22 cellular contexts compared by ENCODE assay signal in genomic region chr12:106975098-106975497, GRCh38. TPM values are rescaled to one million over a fixed set of nuclear protein-coding genes. Genes with fewer than 3 reads are reported as not detected.
DNase-seq lines count a peak whose midpoint lies in the region; ATAC-seq and TF ChIP-seq lines count a peak whose summit lies in the region.
"Had no signal": no experiment of that assay in that cellular context is flagged by ENCODE, and none has a peak within 500 bp of the region (broad histone marks: within the 10 kb centered on the region; RNA-seq: fewer than 3 reads in every experiment).

No MANE protein-coding gene starts in this region.

- WGBS in hepatocyte (ENCODE audit: low lambda C conversion rate, missing lambda C conversion rate): 90% methylated on average over 8 of the region's 8 CpGs
- 81% methylated on average over 8 of the region's 8 CpGs for WGBS in smooth muscle cell (ENCODE audit: low lambda C conversion rate)

- H3F3A ChIP-seq in OCI-LY1 (ENCODE audit: insufficient read depth, low read length) (no peaks in the 10 kb centered on the region), smooth muscle cell (ENCODE audit: low read depth) (peaks cover 50% of the 10 kb centered on the region)

- ATAC-seq in activated naive CD8-positive, alpha-beta T cell treated with anti-CD3 and anti-CD28 coated beads, Interleukin-2, amount 50 U/mL, for 24 hours: no peak
- ATAC-seq in GM21529 (IDR thresholded peaks at IDR 0.05; ENCODE audit: unreplicated experiment): no peak
- ATAC-seq: stimulated activated naive CD8-positive, alpha-beta T cell treated with anti-CD3 and anti-CD28 coated beads, Interleukin-15, amount 100 ng/mL, for 72 hours had no signal

- H3K4me1 Mint-ChIP-seq in activated naive CD8-positive, alpha-beta T cell treated with anti-CD3 and anti-CD28 coated beads, Interleukin-2, amount 50 U/mL, for 24 hours: peaks cover 27% of the 10 kb centered on the region
- peaks cover 23% of the 10 kb centered on the region for H3K4me1 Mint-ChIP-seq in activated naive CD8-positive, alpha-beta T cell treated with anti-CD3 and anti-CD28 coated beads for 36 hours
- H3K4me1 Mint-ChIP-seq: activated CD4-positive, alpha-beta T cell treated with anti-CD3 and anti-CD28 coated beads, Interleukin-2, amount 10 ng/mL, durations not matched to agents 7 days and 5 days had no signal

- peaks cover 29% of the 10 kb centered on the region for H3K36me3 Mint-ChIP-seq in activated naive CD8-positive, alpha-beta T cell treated with anti-CD3 and anti-CD28 coated beads, Interleukin-2, amount 50 U/mL, for 24 hours (ENCODE audit: low read depth)
- peaks cover 20% of the 10 kb centered on the region for H3K36me3 Mint-ChIP-seq in activated naive CD8-positive, alpha-beta T cell treated with anti-CD3 and anti-CD28 coated beads for 36 hours

- no peaks in the 10 kb centered on the region for H3K9me3 Mint-ChIP-seq in activated naive CD8-positive, alpha-beta T cell treated with anti-CD3 and anti-CD28 coated beads, Interleukin-2, amount 50 U/mL, for 24 hours
- no peaks in the 10 kb centered on the region for H3K9me3 Mint-ChIP-seq in activated naive CD8-positive, alpha-beta T cell treated with anti-CD3 and anti-CD28 coated beads for 36 hours
- H3K9me3 Mint-ChIP-seq: activated CD4-positive, alpha-beta T cell treated with anti-CD3 and anti-CD28 coated beads, Interleukin-2, amount 10 ng/mL, durations not matched to agents 7 days and 5 days; neural progenitor cell; stimulated activated naive CD8-positive, alpha-beta T cell treated with anti-CD3 and anti-CD28 coated beads, Interleukin-15, amount 100 ng/mL, for 72 hours had no signal

- H3K9me3 ChIP-seq in OCI-LY1 (ENCODE audit: low read length) (no peaks in the 10 kb centered on the region), hepatocyte (ENCODE audit: low read depth) (no peaks in the 10 kb centered on the region), smooth muscle cell (replicated peaks; ENCODE audit: low read depth) (no peaks in the 10 kb centered on the region), vagina (no peaks in the 10 kb centered on the region)
- H3K9me3 ChIP-seq: adrenal gland, HAP-1, SJCRH30, tibial nerve had no signal

- H3K9ac ChIP-seq in OCI-LY1 (ENCODE audit: low read length) (no peak overlapping the region), smooth muscle cell (ENCODE audit: low read depth) (no peak overlapping the region)
- H3K9ac ChIP-seq: neural progenitor cell had no signal

- intact Hi-C loops in vagina (cut with DNase I): no loop called here

- no peaks in the 10 kb centered on the region for H4K20me1 ChIP-seq in OCI-LY1 (ENCODE audit: insufficient read depth, low read length)
- H4K20me1 ChIP-seq in hepatocyte (ENCODE audit: insufficient read depth, poor library complexity, severe bottlenecking): peaks cover 30% of the 10 kb centered on the region
- peaks cover 99% of the 10 kb centered on the region for H4K20me1 ChIP-seq in smooth muscle cell (ENCODE audit: low read depth)

- no peaks in the 10 kb centered on the region for H3K27me3 Mint-ChIP-seq in activated naive CD8-positive, alpha-beta T cell treated with anti-CD3 and anti-CD28 coated beads, Interleukin-2, amount 50 U/mL, for 24 hours
- H3K27me3 Mint-ChIP-seq in activated naive CD8-positive, alpha-beta T cell treated with anti-CD3 and anti-CD28 coated beads for 36 hours: no peaks in the 10 kb centered on the region
- H3K27me3 Mint-ChIP-seq: activated CD4-positive, alpha-beta T cell treated with anti-CD3 and anti-CD28 coated beads, Interleukin-2, amount 10 ng/mL, durations not matched to agents 7 days and 5 days; stimulated activated naive CD8-positive, alpha-beta T cell treated with anti-CD3 and anti-CD28 coated beads, Interleukin-15, amount 100 ng/mL, for 72 hours had no signal

- H3K9me2 ChIP-seq in OCI-LY1 (ENCODE audit: low read depth, low read length) (no peaks in the 10 kb centered on the region), hepatocyte (replicated peaks; ENCODE audit: insufficient read depth) (no peaks in the 10 kb centered on the region)

- no peak for DNase-seq in activated naive CD8-positive, alpha-beta T cell treated with anti-CD3 and anti-CD28 coated beads, Interleukin-2, amount 50 U/mL, for 24 hours
- no peak for DNase-seq in activated naive CD8-positive, alpha-beta T cell treated with anti-CD3 and anti-CD28 coated beads for 36 hours
- DNase-seq in hepatocyte (ENCODE audit: low spot score) (no peak), smooth muscle cell (lab: John Stamatoyannopoulos, UW; ENCODE audit: unreplicated experiment) (no peak), vagina (ENCODE audit: extremely low spot score in 2 of 2) (no peak), medulla oblongata (ENCODE audit: extremely low spot score) (no peak)
- DNase-seq: activated CD4-positive, alpha-beta T cell treated with anti-CD3 and anti-CD28 coated beads, Interleukin-2, amount 10 ng/mL, durations not matched to agents 7 days and 5 days; activated effector memory CD4-positive, alpha-beta T cell treated with anti-CD3 and anti-CD28 coated beads, Interleukin-2, amount 50 U/mL, for 16 hours; adrenal gland; cortex of kidney; IMR-90; NCI-H1105 treated with DMSO at 0.1 percent for 48 hours; NCI-H226; SJCRH30; small intestine; stimulated activated CD4-positive, alpha-beta T cell treated with anti-CD3 and anti-CD28 coated beads, Interleukin-4, amount 100 ng/mL, for 24 hours; stimulated activated naive CD8-positive, alpha-beta T cell treated with anti-CD3 and anti-CD28 coated beads, Interleukin-15, amount 100 ng/mL, for 72 hours had no signal

- H3K4me2 ChIP-seq in OCI-LY1 (ENCODE audit: low read length) (no peak overlapping the region), hepatocyte (no peak overlapping the region), smooth muscle cell (no peak overlapping the region)
- H3K4me2 ChIP-seq: neural progenitor cell had no signal

- H3K4me3 ChIP-seq in OCI-LY1 (ENCODE audit: low read depth, low read length, poor library complexity, severe bottlenecking) (no peak overlapping the region), hepatocyte (no peak overlapping the region), smooth muscle cell (no peak overlapping the region), vagina (no peak overlapping the region)
- H3K4me3 ChIP-seq: adrenal gland, HAP-1, neural progenitor cell, SJCRH30, tibial nerve had no signal

- H3K4me3 Mint-ChIP-seq in activated naive CD8-positive, alpha-beta T cell treated with anti-CD3 and anti-CD28 coated beads, Interleukin-2, amount 50 U/mL, for 24 hours: no peak overlapping the region
- H3K4me3 Mint-ChIP-seq in activated naive CD8-positive, alpha-beta T cell treated with anti-CD3 and anti-CD28 coated beads for 36 hours: no peak overlapping the region
- H3K4me3 Mint-ChIP-seq: activated CD4-positive, alpha-beta T cell treated with anti-CD3 and anti-CD28 coated beads, Interleukin-2, amount 10 ng/mL, durations not matched to agents 7 days and 5 days; neural progenitor cell; stimulated activated naive CD8-positive, alpha-beta T cell treated with anti-CD3 and anti-CD28 coated beads, Interleukin-15, amount 100 ng/mL, for 72 hours had no signal

- peaks cover 18% of the 10 kb centered on the region for H3K4me1 ChIP-seq in OCI-LY1 (ENCODE audit: insufficient read depth, low read length, severe bottlenecking)
- peaks cover 58% of the 10 kb centered on the region for H3K4me1 ChIP-seq in hepatocyte (ENCODE audit: insufficient read depth)
- H3K4me1 ChIP-seq in smooth muscle cell (ENCODE audit: low read depth): no peaks in the 10 kb centered on the region
- peaks cover 48% of the 10 kb centered on the region for H3K4me1 ChIP-seq in vagina
- H3K4me1 ChIP-seq: neural progenitor cell had no signal

- H2AFZ ChIP-seq in OCI-LY1 (ENCODE audit: low read length) (no peak overlapping the region), hepatocyte (no peak overlapping the region), smooth muscle cell (ENCODE audit: low read depth) (no peak overlapping the region)
- H2AFZ ChIP-seq: neural progenitor cell had no signal

- no peaks in the 10 kb centered on the region for H3K79me2 ChIP-seq in OCI-LY1 (ENCODE audit: insufficient read depth, low read length)
- peaks cover 36% of the 10 kb centered on the region for H3K79me2 ChIP-seq in hepatocyte
- peaks cover 30% of the 10 kb centered on the region for H3K79me2 ChIP-seq in smooth muscle cell (ENCODE audit: low read depth)

- no peaks in the 10 kb centered on the region for H3K27me3 ChIP-seq in OCI-LY1 (ENCODE audit: insufficient read depth, low read length)
- H3K27me3 ChIP-seq in hepatocyte: no peaks in the 10 kb centered on the region
- no peaks in the 10 kb centered on the region for H3K27me3 ChIP-seq in smooth muscle cell (ENCODE audit: low read depth)
- no peaks in the 10 kb centered on the region for H3K27me3 ChIP-seq in vagina
- H3K27me3 ChIP-seq: adrenal gland, neural progenitor cell, SJCRH30, tibial nerve had no signal

- H3K27ac Mint-ChIP-seq in activated naive CD8-positive, alpha-beta T cell treated with anti-CD3 and anti-CD28 coated beads, Interleukin-2, amount 50 U/mL, for 24 hours: peak overlapping the region; percentile 41
- H3K27ac Mint-ChIP-seq in activated naive CD8-positive, alpha-beta T cell treated with anti-CD3 and anti-CD28 coated beads for 36 hours: no peak overlapping the region
- H3K27ac Mint-ChIP-seq: activated CD4-positive, alpha-beta T cell treated with anti-CD3 and anti-CD28 coated beads, Interleukin-2, amount 10 ng/mL, durations not matched to agents 7 days and 5 days; neural progenitor cell had no signal

- no peak for TF ChIP-seq POLR2A in vagina (IDR thresholded peaks at IDR 0.05)

- H3K36me3 ChIP-seq in OCI-LY1 (ENCODE audit: insufficient read depth, low read length): peaks cover 7% of the 10 kb centered on the region
- H3K36me3 ChIP-seq in hepatocyte (replicated peaks; ENCODE audit: insufficient read depth, low read depth): peaks cover 3% of the 10 kb centered on the region
- peaks cover 16% of the 10 kb centered on the region for H3K36me3 ChIP-seq in smooth muscle cell (ENCODE audit: low read depth)
- peaks cover 0 to 14% of the 10 kb centered on the region in 2 donors for H3K36me3 ChIP-seq in vagina
- H3K36me3 ChIP-seq: neural progenitor cell had no signal

- H3K27ac ChIP-seq in OCI-LY1 (ENCODE audit: low read depth, low read length, poor library complexity, severe bottlenecking): peak overlapping the region; percentile 29
- H3K27ac ChIP-seq in hepatocyte: peak overlapping the region; percentile 80
- H3K27ac ChIP-seq in smooth muscle cell (ENCODE audit: low read depth): peak overlapping the region; percentile 51
- no peak overlapping the region for H3K27ac ChIP-seq in vagina
- H3K27ac ChIP-seq: adrenal gland, neural progenitor cell, SJCRH30, tibial nerve had no signal

- no peak for TF ChIP-seq CTCF in OCI-LY1 (IDR thresholded peaks at IDR 0.05; ENCODE audit: low read length)
- no peak for TF ChIP-seq CTCF in hepatocyte (IDR thresholded peaks at IDR 0.05; ENCODE audit: poor library complexity)
- no peak for TF ChIP-seq CTCF in smooth muscle cell (IDR thresholded peaks at IDR 0.05; ENCODE audit: borderline replicate concordance, insufficient read depth, poor library complexity, severe bottlenecking)
- TF ChIP-seq CTCF in vagina (IDR thresholded peaks at IDR 0.05): no peak

RNA-seq across cellular contexts. Expression of gene MTERF2, which starts 11.8 kb away (rescaled TPM):
- 1 to 10 TPM; 4.1 to 6.6 TPM for total RNA-seq in activated naive CD8-positive, alpha-beta T cell treated with anti-CD3 and anti-CD28 coated beads for 36 hours
- total RNA-seq in hepatocyte (16.4 and 20.6 TPM in 2 replicates), smooth muscle cell (2.8 and 5.8 TPM in 2 replicates), vagina (14.5 TPM)
- polyA plus RNA-seq in hepatocyte (16.7 and 18.6 TPM in 2 replicates), smooth muscle cell (5.0 and 8.4 TPM in 2 replicates)

RNA-seq across cellular contexts. Expression of gene TMEM263, which starts 19.4 kb away (rescaled TPM):
- 10 to 100 TPM; 33.2 to 37.7 TPM for total RNA-seq in activated naive CD8-positive, alpha-beta T cell treated with anti-CD3 and anti-CD28 coated beads for 36 hours
- total RNA-seq in hepatocyte: 128 and 132 TPM in 2 replicates
- polyA plus RNA-seq in hepatocyte: 70.0 and 73.1 TPM in 2 replicates
- total RNA-seq in smooth muscle cell: 177 and 217 TPM in 2 replicates
- 98.0 and 102 TPM in 2 replicates for polyA plus RNA-seq in smooth muscle cell
- total RNA-seq in vagina: 19.6 TPM
